In genomic region chr5:56480305-56481146, GRCh38 we compare ENCODE assay signal across 8 cellular contexts.
DNase-seq lines count a peak whose midpoint lies in the region; ATAC-seq and TF ChIP-seq lines count a peak whose summit lies in the region.

No MANE protein-coding gene starts in this region.

- TF ChIP-seq CTCF in DOHH2 (IDR thresholded peaks at IDR 0.05; ENCODE audit: low read depth, low read length, poor library complexity, severe bottlenecking) = no peak

- peaks cover 6% of the 10 kb centered on the region for H3K9me3 Mint-ChIP-seq in T-helper 2 cell treated with Interferon-gamma antibody and Interleukin-4, amounts not matched to agents 5 μg/mL and 100 μg/mL, for 36 hours
- H3K9me3 Mint-ChIP-seq in dendritic cell treated with granulocyte-macrophage colony-stimulating factor and Interleukin-4, amounts not matched to agents 40 ng/mL and 50 ng/mL, for 4 days = peaks cover 9% of the 10 kb centered on the region

- no peaks in the 10 kb centered on the region for H3K9me2 ChIP-seq in DOHH2 (replicated peaks; ENCODE audit: control insufficient read depth, low read length)

- peak overlapping the region; percentile 92 for H3K27ac Mint-ChIP-seq in T-helper 2 cell treated with Interferon-gamma antibody and Interleukin-4, amounts not matched to agents 5 μg/mL and 100 μg/mL, for 36 hours
- H3K27ac Mint-ChIP-seq in dendritic cell treated with granulocyte-macrophage colony-stimulating factor and Interleukin-4, amounts not matched to agents 40 ng/mL and 50 ng/mL, for 4 days = peak overlapping the region; percentile 98

- H3K4me3 Mint-ChIP-seq in T-helper 2 cell treated with Interferon-gamma antibody and Interleukin-4, amounts not matched to agents 5 μg/mL and 100 μg/mL, for 36 hours = peak overlapping the region; percentile 73
- peak overlapping the region; percentile 51 for H3K4me3 Mint-ChIP-seq in dendritic cell treated with granulocyte-macrophage colony-stimulating factor and Interleukin-4, amounts not matched to agents 40 ng/mL and 50 ng/mL, for 4 days

- H3K4me3 ChIP-seq in DOHH2 (ENCODE audit: low read length) = peak overlapping the region; percentile 83

- H3K27me3 Mint-ChIP-seq in T-helper 2 cell treated with Interferon-gamma antibody and Interleukin-4, amounts not matched to agents 5 μg/mL and 100 μg/mL, for 36 hours (ENCODE audit: low read depth) = no peaks in the 10 kb centered on the region
- no peaks in the 10 kb centered on the region for H3K27me3 Mint-ChIP-seq in dendritic cell treated with granulocyte-macrophage colony-stimulating factor and Interleukin-4, amounts not matched to agents 40 ng/mL and 50 ng/mL, for 4 days

- ATAC-seq in HG02678 (IDR thresholded peaks at IDR 0.05; ENCODE audit: unreplicated experiment) (peak; percentile 50), HG03175 (IDR thresholded peaks at IDR 0.05; ENCODE audit: unreplicated experiment) (no peak)

- no peak for DNase-seq in T-helper 2 cell treated with Interferon-gamma antibody and Interleukin-4, amounts not matched to agents 5 μg/mL and 100 μg/mL, for 36 hours (ENCODE audit: low spot score)
- peak; percentile 96 for DNase-seq in left kidney (ENCODE audit: low read depth, low spot score)
- DNase-seq in smooth muscle cell of the brain vasculature (ENCODE audit: low read depth, low spot score) = peak; percentile 26
- no peak for DNase-seq in NCI-H524 (lab: John Stamatoyannopoulos, UW)

- H3K4me1 ChIP-seq in DOHH2 (ENCODE audit: control insufficient read depth, low read length) = peaks cover 38% of the 10 kb centered on the region

- H3K79me2 ChIP-seq in DOHH2 (ENCODE audit: control insufficient read depth, low read length) = no peaks in the 10 kb centered on the region

- intact Hi-C loops in dendritic cell treated with granulocyte-macrophage colony-stimulating factor and Interleukin-4, amounts not matched to agents 40 ng/mL and 50 ng/mL, for 4 days (cut with micrococcal nuclease) = loop anchor here (1.0 to 10.0 kb wide), 5 partner anchors 63 to 337 kb away; partner anchors contain the start of gene MAP3K1

- no peaks in the 10 kb centered on the region for H4K20me1 ChIP-seq in DOHH2 (ENCODE audit: control insufficient read depth, insufficient read depth, low read depth, low read length)

- H3K36me3 Mint-ChIP-seq in T-helper 2 cell treated with Interferon-gamma antibody and Interleukin-4, amounts not matched to agents 5 μg/mL and 100 μg/mL, for 36 hours (ENCODE audit: low read depth) = no peaks in the 10 kb centered on the region
- H3K36me3 Mint-ChIP-seq in dendritic cell treated with granulocyte-macrophage colony-stimulating factor and Interleukin-4, amounts not matched to agents 40 ng/mL and 50 ng/mL, for 4 days (ENCODE audit: low read depth) = no peaks in the 10 kb centered on the region

- H3K27me3 ChIP-seq in DOHH2 (ENCODE audit: control insufficient read depth, low read length) = peaks cover 27% of the 10 kb centered on the region

- no peaks in the 10 kb centered on the region for H3K36me3 ChIP-seq in DOHH2 (ENCODE audit: control insufficient read depth, low read length)

- H3K9me3 ChIP-seq in DOHH2 (ENCODE audit: control insufficient read depth, insufficient read depth, low read length) = no peaks in the 10 kb centered on the region

- peak overlapping the region; percentile 97 for H3K4me2 ChIP-seq in DOHH2 (ENCODE audit: low read length)

- H3K4me1 Mint-ChIP-seq in T-helper 2 cell treated with Interferon-gamma antibody and Interleukin-4, amounts not matched to agents 5 μg/mL and 100 μg/mL, for 36 hours (ENCODE audit: low read depth) = peaks cover 48% of the 10 kb centered on the region
- H3K4me1 Mint-ChIP-seq in dendritic cell treated with granulocyte-macrophage colony-stimulating factor and Interleukin-4, amounts not matched to agents 40 ng/mL and 50 ng/mL, for 4 days (ENCODE audit: low read depth) = peaks cover 82% of the 10 kb centered on the region

- H3F3A ChIP-seq in DOHH2 (ENCODE audit: control insufficient read depth, insufficient read depth) = no peaks in the 10 kb centered on the region

- H3K27ac ChIP-seq in DOHH2 (ENCODE audit: low read depth, low read length) = no peak overlapping the region

Comparison
In these comparisons a context has a peak if more than half of its experiments do, and no peak if none do; other contexts are left out.
1. DNase-seq: peak in left kidney (single experiment) and smooth muscle cell of the brain vasculature (single experiment); none in T-helper 2 cell treated with Interferon-gamma antibody and Interleukin-4, amounts not matched to agents 5 μg/mL and 100 μg/mL, for 36 hours (single experiment) and NCI-H524 (0 of 2).